Comparison of ENCODE assay signal across 26 cellular contexts in genomic region chr5:7978991-7979390, GRCh38.
"Had no signal": no experiment of that assay in that cellular context is flagged by ENCODE, and none has a peak within 500 bp of the region (broad histone marks: within the 10 kb centered on the region; RNA-seq: fewer than 3 reads in every experiment).

No MANE protein-coding gene starts in this region.

- H3K4me1 ChIP-seq: ascending aorta, breast epithelium, colonic mucosa, esophagus squamous epithelium, gastroesophageal sphincter had no signal

- H3K36me3 ChIP-seq: ascending aorta, breast epithelium, cardiac muscle cell, colonic mucosa, esophagus squamous epithelium, gastroesophageal sphincter had no signal

- H3K4me3 Mint-ChIP-seq: activated CD8-positive, alpha-beta T cell treated with anti-CD3 and anti-CD28 coated beads for 36 hours; activated naive CD8-positive, alpha-beta T cell; activated T-cell treated with anti-CD3 and anti-CD28 coated beads, Interleukin-2, amount 50 U/mL, for 4 hours; activated T-helper 17 cell treated with anti-CD3 and anti-CD28 coated beads, Interleukin-2, amount 50 U/mL, for 72 hours; brain had no signal

- H3K4me3 ChIP-seq: ascending aorta, breast epithelium, cardiac muscle cell, colonic mucosa, esophagus squamous epithelium, gastroesophageal sphincter had no signal

- H3K27ac ChIP-seq: ascending aorta, breast epithelium, cardiac muscle cell, colonic mucosa, epithelial cell of prostate, esophagus squamous epithelium, gastroesophageal sphincter had no signal

- H3K36me3 Mint-ChIP-seq: activated naive CD8-positive, alpha-beta T cell; brain had no signal

- H3K27me3 ChIP-seq: ascending aorta, breast epithelium, cardiac muscle cell, colonic mucosa, esophagus squamous epithelium had no signal

- H3K4me1 Mint-ChIP-seq: activated T-helper 17 cell treated with anti-CD3 and anti-CD28 coated beads, Interleukin-2, amount 50 U/mL, for 72 hours had no signal

- H3K9me3 ChIP-seq: ascending aorta, breast epithelium, colonic mucosa, esophagus squamous epithelium, gastroesophageal sphincter had no signal

- H3K9me3 Mint-ChIP-seq: activated CD8-positive, alpha-beta T cell treated with anti-CD3 and anti-CD28 coated beads for 36 hours; activated T-cell treated with anti-CD3 and anti-CD28 coated beads, Interleukin-2, amount 50 U/mL, for 4 hours; activated T-helper 17 cell treated with anti-CD3 and anti-CD28 coated beads, Interleukin-2, amount 50 U/mL, for 72 hours had no signal

- ATAC-seq: activated CD8-positive, alpha-beta T cell treated with anti-CD3 and anti-CD28 coated beads for 36 hours; activated T-cell treated with anti-CD3 and anti-CD28 coated beads, Interleukin-2, amount 50 U/mL, for 4 hours; activated T-helper 17 cell treated with anti-CD3 and anti-CD28 coated beads, Interleukin-2, amount 50 U/mL, for 72 hours; gastroesophageal sphincter had no signal

- DNase-seq: activated CD4-positive, alpha-beta T cell treated with anti-CD3 and anti-CD28 coated beads for 48 hours; activated CD4-positive, alpha-beta T cell treated with anti-CD3 and anti-CD28 coated beads, Interleukin-2, amount 50 U/mL, for 1 hour; activated CD4-positive, alpha-beta T cell treated with anti-CD3 and anti-CD28 coated beads, Interleukin-2, amount 50 U/mL, for 48 hours; activated CD8-positive, alpha-beta memory T cell treated with anti-CD3 and anti-CD28 coated beads for 24 hours; activated CD8-positive, alpha-beta T cell treated with anti-CD3 and anti-CD28 coated beads for 36 hours; activated effector memory CD4-positive, alpha-beta T cell treated with Interleukin-2 at 50 U/mL for 16 hours; activated gamma-delta T cell treated with Interleukin-2 at 50 U/mL for 16 hours; activated naive CD4-positive, alpha-beta T cell treated with anti-CD3 and anti-CD28 coated beads, Interleukin-2, amount 50 U/mL, for 16 hours; activated naive CD4-positive, alpha-beta T cell treated with Interleukin-2 at 50 U/mL for 16 hours; activated T-cell treated with anti-CD3 and anti-CD28 coated beads, Interleukin-2, amount 50 U/mL, for 4 hours; central memory CD4-positive, alpha-beta T cell; cerebellar nuclear complex; colonic mucosa; effector CD8-positive, alpha-beta T cell; esophagus squamous epithelium; foreskin melanocyte; head of caudate nucleus; T-helper 2 cell had no signal

- H3K27ac Mint-ChIP-seq: activated CD8-positive, alpha-beta T cell treated with anti-CD3 and anti-CD28 coated beads for 36 hours; activated naive CD8-positive, alpha-beta T cell; activated T-helper 17 cell treated with anti-CD3 and anti-CD28 coated beads, Interleukin-2, amount 50 U/mL, for 72 hours; brain had no signal
